In genomic region chr4:164935363-164935762, GRCh38 we compare ENCODE assay signal across 8 cellular contexts. TPM values are rescaled to one million over a fixed set of nuclear protein-coding genes. Genes with fewer than 3 reads are reported as not detected.
DNase-seq lines count a peak whose midpoint lies in the region; ATAC-seq lines count a peak whose summit lies in the region.

No MANE protein-coding gene starts in this region.

- no peaks in the 10 kb centered on the region for H3K27me3 ChIP-seq in HAP-1 (ENCODE audit: low read depth)

- intact Hi-C loops in posterior vena cava (cut with DNase I), result no loop called here

- in situ Hi-C loops in HAP-1 (cut with MboI; ENCODE audit: low sequenced_read_pairs) (no loop called here), KBM-7 (cut with MboI; ENCODE audit: low pct_unique_long_range_greater_than_20kb, low sequenced_read_pairs) (no loop called here)

- DNase-seq in HAP-1 (ENCODE audit: low spot score in 2 of 2), result peak; percentile 61 to 66
- DNase-seq in KBM-7, result peak; percentile 7
- peak; percentile 24 for DNase-seq in left kidney (ENCODE audit: low read depth, low spot score)
- DNase-seq in posterior vena cava (ENCODE audit: low spot score), result no peak
- DNase-seq in cerebellar nuclear complex (lab: John Stamatoyannopoulos, UW), result no peak
- DNase-seq in activated gamma-delta T cell treated with Interleukin-2 at 50 U/mL for 16 hours, result no peak

- ATAC-seq in GM18861 (IDR thresholded peaks at IDR 0.05; ENCODE audit: unreplicated experiment) (peak; percentile 54), esophagus mucosa (no peak)

- 0 out of 2 replicates have a peak, but pooled peaks cover 2% of the 10 kb centered on the region for H3K4me1 ChIP-seq in HAP-1

- H3K9me3 ChIP-seq in HAP-1, result no peaks in the 10 kb centered on the region

- no peak overlapping the region for H3K4me3 ChIP-seq in HAP-1

- H3K36me3 ChIP-seq in HAP-1 (replicated peaks), result no peaks in the 10 kb centered on the region

RNA-seq across cellular contexts. Expression of gene TRIM61, which starts 42.1 kb away (rescaled TPM):
- total RNA-seq in posterior vena cava (1 to 10 TPM in 1 of 2 donors, under 1 TPM in 1; 0.90 to 1.9 TPM), esophagus mucosa (not detected)

RNA-seq across cellular contexts. Expression of gene APELA, which starts 58.4 kb away (rescaled TPM):
- not detected for total RNA-seq in posterior vena cava
- total RNA-seq in esophagus mucosa, result not detected

Comparison
In these comparisons a context has a peak if more than half of its experiments do, and no peak if none do; other contexts are left out.
1. DNase-seq: peak in HAP-1 (2 of 2), KBM-7 (single experiment) and left kidney (single experiment); none in posterior vena cava (single experiment), cerebellar nuclear complex (0 of 2) and activated gamma-delta T cell treated with Interleukin-2 at 50 U/mL for 16 hours (single experiment).